1 cellular context compared by ENCODE assay signal in genomic region chr4:110208419-110208818, GRCh38.
TF ChIP-seq lines count a peak whose summit lies in the region.

No MANE protein-coding gene starts in this region.

TF ChIP-seq in HepG2, 621 proteins besides CTCF, POLR2A, EP300 and RAD21 (continued from another document):
- TF ChIP-seq PAXIP1 (CRISPR knock-in tag; conservative IDR thresholded peaks at IDR 0.05) (no peak), ZNF432 (CRISPR knock-in tag; IDR thresholded peaks at IDR 0.05; ENCODE audit: borderline replicate concordance) (no peak), ZMYM3 (CRISPR knock-in tag; IDR thresholded peaks at IDR 0.05) (no peak), GTF2F1 (IDR thresholded peaks at IDR 0.05; ENCODE audit: low read length) (no peak), ZHX1 (CRISPR knock-in tag; IDR thresholded peaks at IDR 0.05; ENCODE audit: low read depth) (no peak), MAZ (IDR thresholded peaks at IDR 0.05; ENCODE audit: borderline replicate concordance, low read depth, low read length) (no peak), MAZ (CRISPR knock-in tag; IDR thresholded peaks at IDR 0.05; ENCODE audit: low read depth) (no peak), AGO1 (IDR thresholded peaks at IDR 0.05; ENCODE audit: low read depth, low read length, poor library complexity, severe bottlenecking) (no peak)
